8 cellular contexts compared by ENCODE assay signal in the genomic region with DNA sequence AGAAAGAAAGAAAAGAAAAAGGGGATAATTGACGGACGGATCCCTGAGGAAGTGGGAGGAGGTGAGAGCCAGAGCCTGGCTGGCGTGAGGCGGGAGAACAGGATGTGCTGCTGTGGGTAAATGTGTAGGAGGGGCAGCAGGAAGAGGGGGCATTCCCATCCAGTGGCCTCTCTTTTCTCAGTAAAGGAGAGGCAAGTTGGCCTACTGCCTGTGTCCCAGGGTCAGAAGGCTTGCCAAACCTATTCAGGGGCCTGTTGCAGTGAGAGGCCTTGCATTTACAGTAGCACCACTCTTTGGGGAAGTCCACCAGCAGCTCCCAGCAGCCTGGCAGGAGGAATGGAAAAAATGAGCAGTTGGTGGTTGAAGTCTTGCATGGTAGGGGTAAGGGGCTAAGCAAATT. TPM values are rescaled to one million over a fixed set of nuclear protein-coding genes. Genes with fewer than 3 reads are reported as not detected.
A peak's percentile ranks its signal among the peaks of the same experiment; 100 is the strongest.
DNase-seq lines count a peak whose midpoint lies in the region; ATAC-seq and TF ChIP-seq lines count a peak whose summit lies in the region.

No MANE protein-coding gene starts in this region.

- H3K9me3 Mint-ChIP-seq in activated naive CD8-positive, alpha-beta T cell treated with anti-CD3 and anti-CD28 coated beads for 36 hours: no peaks in the 10 kb centered on the region

- peak overlapping the region; percentile 30 for H3K9ac ChIP-seq in skeletal muscle satellite cell (ENCODE audit: low read depth, low read length)

- peaks cover 71% of the 10 kb centered on the region for H3K4me1 Mint-ChIP-seq in activated naive CD8-positive, alpha-beta T cell treated with anti-CD3 and anti-CD28 coated beads for 36 hours

- no peak for ATAC-seq in HG02870 (IDR thresholded peaks at IDR 0.05; ENCODE audit: unreplicated experiment)

- H3K4me1 ChIP-seq in right atrium auricular region (peaks cover 0 to 76% of the 10 kb centered on the region in 2 donors), skeletal muscle satellite cell (ENCODE audit: control insufficient read depth, insufficient read depth, low read length) (peaks cover 62% of the 10 kb centered on the region)

- TF ChIP-seq CTCF in right atrium auricular region (IDR thresholded peaks at IDR 0.05): no peak
- no peak for TF ChIP-seq CTCF in GM13977 (IDR thresholded peaks at IDR 0.05; ENCODE audit: extremely low read depth, insufficient read depth, missing control alignments)

- H3K36me3 ChIP-seq in right atrium auricular region: no peaks in the 10 kb centered on the region
- H3K36me3 ChIP-seq in skeletal muscle satellite cell (ENCODE audit: insufficient read depth, low read length): no peaks in the 10 kb centered on the region

- in situ Hi-C loops in GM13977 (cut with MboI; ENCODE audit: low pct_unique_long_range_greater_than_20kb, low sequenced_read_pairs, unreplicated experiment): no loop called here

- H3K27me3 Mint-ChIP-seq in activated naive CD8-positive, alpha-beta T cell treated with anti-CD3 and anti-CD28 coated beads for 36 hours: no peaks in the 10 kb centered on the region

- peak overlapping the region; percentile 86 for H3K27ac Mint-ChIP-seq in activated naive CD8-positive, alpha-beta T cell treated with anti-CD3 and anti-CD28 coated beads for 36 hours

- H3K9me3 ChIP-seq in right atrium auricular region: no peaks in the 10 kb centered on the region
- no peaks in the 10 kb centered on the region for H3K9me3 ChIP-seq in skeletal muscle satellite cell (replicated peaks; ENCODE audit: low read length)

- H3K27me3 ChIP-seq in right atrium auricular region (no peaks in the 10 kb centered on the region), skeletal muscle satellite cell (ENCODE audit: control insufficient read depth, insufficient read depth, low read length) (no peaks in the 10 kb centered on the region)

- H3K4me3 ChIP-seq in right atrium auricular region: no peak overlapping the region
- H3K4me3 ChIP-seq in skeletal muscle satellite cell (ENCODE audit: low read length): peak overlapping the region; percentile 35

- DNase-seq in HT1080 (ENCODE audit: low read depth) (peak; percentile 34), right atrium auricular region (ENCODE audit: low spot score) (peak; percentile 84), SW480 (ENCODE audit: low spot score) (no peak), GM13977 (ENCODE audit: low spot score) (no peak), COR-L47 (lab: John Stamatoyannopoulos, UW) (no peak)
- DNase-seq in activated naive CD8-positive, alpha-beta T cell treated with anti-CD3 and anti-CD28 coated beads for 36 hours: peak; percentile 46

- H3K36me3 Mint-ChIP-seq in activated naive CD8-positive, alpha-beta T cell treated with anti-CD3 and anti-CD28 coated beads for 36 hours: peaks cover 7% of the 10 kb centered on the region

- H3K4me2 ChIP-seq in skeletal muscle satellite cell (ENCODE audit: low read length): peak overlapping the region; percentile 16

- H3K4me3 Mint-ChIP-seq in activated naive CD8-positive, alpha-beta T cell treated with anti-CD3 and anti-CD28 coated beads for 36 hours: peak overlapping the region; percentile 54

- peak overlapping the region; percentile 91 to 96 for H3K27ac ChIP-seq in right atrium auricular region

RNA-seq across cellular contexts. Expression of gene ASCC1, which starts 26.6 kb away (rescaled TPM):
- total RNA-seq in HT1080 (2014; rRNA removed; shearing (Covaris generic)): 17.4 and 24.3 TPM in 2 replicates
- polyA plus RNA-seq in HT1080 (2015; cell fraction: cytosol; rRNA removed): 26.4 and 28.3 TPM in 2 replicates
- polyA plus RNA-seq in HT1080 (2015; cell fraction: nucleus; rRNA removed): 35.2 and 46.8 TPM in 2 replicates
- total RNA-seq in activated naive CD8-positive, alpha-beta T cell treated with anti-CD3 and anti-CD28 coated beads for 36 hours: 10 to 100 TPM; 57.3 to 57.7 TPM
- 10 to 100 TPM; 27.2 to 37.0 TPM for total RNA-seq in right atrium auricular region
- 26.9 and 31.7 TPM in 2 replicates for total RNA-seq in skeletal muscle satellite cell (2012; rRNA removed)

RNA-seq across cellular contexts. Expression of gene ANAPC16, which starts 26.9 kb away (rescaled TPM):
- total RNA-seq in HT1080 (2014; rRNA removed; shearing (Covaris generic)): 37.2 and 44.2 TPM in 2 replicates
- polyA plus RNA-seq in HT1080 (2015; cell fraction: cytosol; rRNA removed): 72.1 and 80.6 TPM in 2 replicates
- 19.6 and 26.2 TPM in 2 replicates for polyA plus RNA-seq in HT1080 (2015; cell fraction: nucleus; rRNA removed)
- total RNA-seq in activated naive CD8-positive, alpha-beta T cell treated with anti-CD3 and anti-CD28 coated beads for 36 hours: 10 to 100 TPM; 71.0 to 81.8 TPM
- 100 to 1,000 TPM; 139 to 163 TPM for total RNA-seq in right atrium auricular region
- 38.3 and 43.0 TPM in 2 replicates for total RNA-seq in skeletal muscle satellite cell (2012; rRNA removed)

RNA-seq across cellular contexts. Expression of gene DDIT4, which starts 31.0 kb away (rescaled TPM):
- total RNA-seq in HT1080 (2014; rRNA removed; shearing (Covaris generic)): 13.0 and 16.1 TPM in 2 replicates
- 114 and 121 TPM in 2 replicates for polyA plus RNA-seq in HT1080 (2015; cell fraction: cytosol; rRNA removed)
- 143 and 155 TPM in 2 replicates for polyA plus RNA-seq in HT1080 (2015; cell fraction: nucleus; rRNA removed)
- total RNA-seq in activated naive CD8-positive, alpha-beta T cell treated with anti-CD3 and anti-CD28 coated beads for 36 hours: 100 to 1,000 TPM; 422 to 424 TPM
- 100 to 1,000 TPM; 100 to 136 TPM for total RNA-seq in right atrium auricular region
- total RNA-seq in skeletal muscle satellite cell (2012; rRNA removed): 391 and 412 TPM in 2 replicates

Comparison
In these comparisons a context has a peak if more than half of its experiments do, and no peak if none do; other contexts are left out.
1. DNase-seq: peak in HT1080 (single experiment), activated naive CD8-positive, alpha-beta T cell treated with anti-CD3 and anti-CD28 coated beads for 36 hours (single experiment) and right atrium auricular region (single experiment); none in SW480 (single experiment), GM13977 (single experiment) and COR-L47 (single experiment).